In the genomic region with DNA sequence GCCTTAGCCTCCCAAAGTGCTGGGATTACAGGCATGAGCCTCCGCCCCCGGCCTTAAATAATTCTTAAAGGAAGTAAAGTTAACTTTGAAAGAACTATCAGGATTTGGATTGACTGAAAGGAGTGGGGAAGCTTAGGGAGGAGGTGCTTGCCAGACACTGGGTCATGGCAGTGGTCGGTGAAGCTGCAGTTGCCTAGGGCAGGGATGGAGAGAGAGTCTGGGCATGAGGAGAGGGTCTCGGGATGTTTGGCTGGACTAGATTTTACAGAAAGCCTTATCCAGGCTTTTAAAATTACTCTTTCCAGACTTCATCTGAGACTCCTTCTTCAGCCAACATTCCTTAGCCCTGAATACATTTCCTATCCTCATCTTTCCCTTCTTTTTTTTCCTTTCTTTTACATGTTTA, we compare ENCODE assay signal across 1 cellular context.
TF ChIP-seq lines count a peak whose summit lies in the region.

No MANE protein-coding gene starts in this region.

TF ChIP-seq in K562, 482 proteins besides CTCF, POLR2A, EP300 and RAD21 (continued from another document):
- TF ChIP-seq FOSL1 (tag; conservative IDR thresholded peaks at IDR 0.05) = 0 out of 2 replicates have a peak, but pooled peaks have one; percentile 7
- no peak for TF ChIP-seq SMAD2 (IDR thresholded peaks at IDR 0.05; ENCODE audit: low read depth, low read length)
- TF ChIP-seq GTF2E2 (tag; IDR thresholded peaks at IDR 0.05) = peak; percentile 56; the same call in 1 of the 2 replicates
- TF ChIP-seq ZNF644 (tag; IDR thresholded peaks at IDR 0.05; ENCODE audit: low read depth) = 0 out of 2 replicates have a peak, but pooled peaks have one; percentile 43
- no peak for TF ChIP-seq NCOR1 (IDR thresholded peaks at IDR 0.05)
- TF ChIP-seq EGR1 (conservative IDR thresholded peaks at IDR 0.05) = 0 out of 2 replicates have a peak, but pooled peaks have one; percentile 11
- TF ChIP-seq, protein P1, sequence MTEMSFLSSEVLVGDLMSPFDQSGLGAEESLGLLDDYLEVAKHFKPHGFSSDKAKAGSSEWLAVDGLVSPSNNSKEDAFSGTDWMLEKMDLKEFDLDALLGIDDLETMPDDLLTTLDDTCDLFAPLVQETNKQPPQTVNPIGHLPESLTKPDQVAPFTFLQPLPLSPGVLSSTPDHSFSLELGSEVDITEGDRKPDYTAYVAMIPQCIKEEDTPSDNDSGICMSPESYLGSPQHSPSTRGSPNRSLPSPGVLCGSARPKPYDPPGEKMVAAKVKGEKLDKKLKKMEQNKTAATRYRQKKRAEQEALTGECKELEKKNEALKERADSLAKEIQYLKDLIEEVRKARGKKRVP (CRISPR knock-in tag; IDR thresholded peaks at IDR 0.05) = no peak
- no peak for TF ChIP-seq ESRRB (CRISPR knock-in tag; IDR thresholded peaks at IDR 0.05; ENCODE audit: borderline replicate concordance)
- no peak for TF ChIP-seq ZNF699 (CRISPR knock-in tag; IDR thresholded peaks at IDR 0.05; ENCODE audit: insufficient replicate concordance)
- no peak for TF ChIP-seq CHCHD3 (CRISPR knock-in tag; IDR thresholded peaks at IDR 0.05)
- no peak for TF ChIP-seq L3MBTL2 (IDR thresholded peaks at IDR 0.05)
- TF ChIP-seq GTF2F1 (IDR thresholded peaks at IDR 0.05; ENCODE audit: low read depth, low read length) = no peak
- TF ChIP-seq CHD4 (IDR thresholded peaks at IDR 0.05; ENCODE audit: insufficient read depth, insufficient replicate concordance, low read depth, low read length, poor library complexity, severe bottlenecking) = no peak
- no peak for TF ChIP-seq ZNF778 (CRISPR knock-in tag; IDR thresholded peaks at IDR 0.05)
